ENCODE assay signal across 22 cellular contexts in genomic region chr1:196655494-196655893, GRCh38. TPM values are rescaled to one million over a fixed set of nuclear protein-coding genes. Genes with fewer than 3 reads are reported as not detected.
"Had no signal": no experiment of that assay in that cellular context is flagged by ENCODE, and none has a peak within 500 bp of the region (broad histone marks: within the 10 kb centered on the region; RNA-seq: fewer than 3 reads in every experiment).

No MANE protein-coding gene starts in this region.

- H3K4me1 ChIP-seq: stomach had no signal

- H3K4me3 Mint-ChIP-seq: activated CD4-positive, alpha-beta T cell treated with anti-CD3 and anti-CD28 coated beads, Interleukin-2, amount 10 ng/mL, durations not matched to agents 24 days and 14 days; activated CD8-positive, alpha-beta T cell treated with anti-CD3 and anti-CD28 coated beads, Interleukin-2, amount 10 ng/mL, durations not matched to agents 7 days and 5 days; naive thymus-derived CD4-positive, alpha-beta T cell; T-helper 2 cell treated with Interferon-gamma antibody and Interleukin-4, amounts not matched to agents 5 μg/mL and 100 μg/mL, for 36 hours had no signal

- ATAC-seq: activated CD8-positive, alpha-beta T cell treated with anti-CD3 and anti-CD28 coated beads, Interleukin-2, amount 10 ng/mL, durations not matched to agents 7 days and 5 days; activated naive CD4-positive, alpha-beta T cell treated with anti-CD3 and anti-CD28 coated beads, Interleukin-2, amount 50 U/mL, for 72 hours; gastrocnemius medialis; heart left ventricle; naive thymus-derived CD4-positive, alpha-beta T cell; sciatic nerve had no signal

- H3K27ac ChIP-seq: gastrocnemius medialis, heart left ventricle, neutrophil, thoracic aorta had no signal

- H3K36me3 Mint-ChIP-seq: activated naive CD4-positive, alpha-beta T cell treated with anti-CD3 and anti-CD28 coated beads, Interleukin-2, amount 50 U/mL, for 72 hours; naive thymus-derived CD4-positive, alpha-beta T cell had no signal

- H3K27ac Mint-ChIP-seq: activated CD4-positive, alpha-beta T cell treated with anti-CD3 and anti-CD28 coated beads, Interleukin-2, amount 10 ng/mL, durations not matched to agents 24 days and 14 days; activated CD8-positive, alpha-beta T cell treated with anti-CD3 and anti-CD28 coated beads, Interleukin-2, amount 10 ng/mL, durations not matched to agents 7 days and 5 days; activated naive CD4-positive, alpha-beta T cell treated with anti-CD3 and anti-CD28 coated beads, Interleukin-2, amount 50 U/mL, for 72 hours; naive thymus-derived CD4-positive, alpha-beta T cell; progenitor cell of endocrine pancreas; T-helper 2 cell treated with Interferon-gamma antibody and Interleukin-4, amounts not matched to agents 5 μg/mL and 100 μg/mL, for 36 hours had no signal

- H3K27me3 Mint-ChIP-seq: activated CD4-positive, alpha-beta T cell treated with anti-CD3 and anti-CD28 coated beads, Interleukin-2, amount 10 ng/mL, durations not matched to agents 24 days and 14 days; progenitor cell of endocrine pancreas had no signal

- H3K36me3 ChIP-seq: gastrocnemius medialis, heart left ventricle, neutrophil, stomach, thoracic aorta had no signal

- DNase-seq: activated CD4-positive, alpha-beta T cell treated with anti-CD3 and anti-CD28 coated beads, Interleukin-2, amount 10 ng/mL, durations not matched to agents 24 days and 14 days; activated CD4-positive, CD25-positive, alpha-beta regulatory T cell; activated CD8-positive, alpha-beta memory T cell treated with anti-CD3 and anti-CD28 coated beads, Interleukin-2, amount 50 U/mL, for 4 hours; activated CD8-positive, alpha-beta T cell treated with anti-CD3 and anti-CD28 coated beads, Interleukin-2, amount 10 ng/mL, durations not matched to agents 7 days and 5 days; activated gamma-delta T cell; activated T-cell treated with anti-CD3 and anti-CD28 coated beads, Interleukin-2, amount 50 U/mL, for 48 hours; amniotic stem cell; central memory CD4-positive, alpha-beta T cell; effector memory CD4-positive, alpha-beta T cell; gastrocnemius medialis; heart left ventricle; left cardiac atrium; naive thymus-derived CD4-positive, alpha-beta T cell; stimulated activated CD4-positive, alpha-beta T cell treated with anti-CD3 and anti-CD28 coated beads, Interleukin-1b, Interleukin-23, amount 100 ng/mL, for 48 hours; stomach; SW 1271 had no signal

- H3K9me3 ChIP-seq: gastrocnemius medialis, heart left ventricle, neutrophil, stomach, thoracic aorta had no signal

- H3K9me3 Mint-ChIP-seq: activated CD4-positive, alpha-beta T cell treated with anti-CD3 and anti-CD28 coated beads, Interleukin-2, amount 10 ng/mL, durations not matched to agents 24 days and 14 days; activated naive CD4-positive, alpha-beta T cell treated with anti-CD3 and anti-CD28 coated beads, Interleukin-2, amount 50 U/mL, for 72 hours; naive thymus-derived CD4-positive, alpha-beta T cell; T-helper 2 cell treated with Interferon-gamma antibody and Interleukin-4, amounts not matched to agents 5 μg/mL and 100 μg/mL, for 36 hours had no signal

- H3K27me3 ChIP-seq: gastrocnemius medialis, heart left ventricle, neutrophil, stomach had no signal

RNA-seq across cellular contexts. Expression of gene CFH, which starts 3.7 kb away (rescaled TPM):
- total RNA-seq: progenitor cell of endocrine pancreas had no signal
- polyA plus RNA-seq: naive thymus-derived CD4-positive, alpha-beta T cell had no signal

RNA-seq across cellular contexts. Expression of gene KCNT2, which starts 47.3 kb away (rescaled TPM):
- total RNA-seq: activated CD4-positive, alpha-beta T cell treated with anti-CD3 and anti-CD28 coated beads, Interleukin-2, amount 10 ng/mL, durations not matched to agents 24 days and 14 days; activated CD8-positive, alpha-beta T cell treated with anti-CD3 and anti-CD28 coated beads, Interleukin-2, amount 10 ng/mL, durations not matched to agents 7 days and 5 days; activated naive CD4-positive, alpha-beta T cell treated with anti-CD3 and anti-CD28 coated beads, Interleukin-2, amount 50 U/mL, for 72 hours; naive thymus-derived CD4-positive, alpha-beta T cell had no signal
- polyA plus RNA-seq: naive thymus-derived CD4-positive, alpha-beta T cell had no signal
